1 cellular context compared by ENCODE assay signal in genomic region chr4:168678751-168679366, GRCh38.
TF ChIP-seq lines count a peak whose summit lies in the region.

No MANE protein-coding gene starts in this region.

TF ChIP-seq in H1, 55 proteins besides CTCF, POLR2A, EP300 and RAD21:
- TF ChIP-seq MAX (IDR thresholded peaks at IDR 0.05) (no peak), RNF2 (IDR thresholded peaks at IDR 0.05; ENCODE audit: borderline replicate concordance, low read depth, low read length, missing control alignments, poor library complexity, severe bottlenecking) (no peak), CHD1 (IDR thresholded peaks at IDR 0.05; ENCODE audit: low read depth, low read length) (no peak), CREB1 (IDR thresholded peaks at IDR 0.05) (no peak), CBX5 (IDR thresholded peaks at IDR 0.05; ENCODE audit: low read depth, low read length) (no peak), HDAC6 (IDR thresholded peaks at IDR 0.05; ENCODE audit: low read depth, low read length) (no peak), GABPA (IDR thresholded peaks at IDR 0.05; ENCODE audit: borderline replicate concordance, insufficient read depth, low read length) (no peak), E2F6 (IDR thresholded peaks at IDR 0.05) (no peak), ASH2L (IDR thresholded peaks at IDR 0.05; ENCODE audit: low read length) (no peak), POLR2AphosphoS5 (IDR thresholded peaks at IDR 0.05; ENCODE audit: low read depth, low read length) (no peak), POU5F1 (IDR thresholded peaks at IDR 0.05; ENCODE audit: low read depth, low read length) (no peak), BRCA1 (IDR thresholded peaks at IDR 0.05; ENCODE audit: low read depth, low read length) (no peak), USF2 (IDR thresholded peaks at IDR 0.05; ENCODE audit: low read length) (no peak), RXRA (IDR thresholded peaks at IDR 0.05; ENCODE audit: insufficient read depth, low read depth, low read length) (no peak), CTBP2 (IDR thresholded peaks at IDR 0.05; ENCODE audit: borderline replicate concordance, insufficient read depth, insufficient read length, low read length) (no peak)
